1 cellular context compared by ENCODE assay signal in the genomic region with DNA sequence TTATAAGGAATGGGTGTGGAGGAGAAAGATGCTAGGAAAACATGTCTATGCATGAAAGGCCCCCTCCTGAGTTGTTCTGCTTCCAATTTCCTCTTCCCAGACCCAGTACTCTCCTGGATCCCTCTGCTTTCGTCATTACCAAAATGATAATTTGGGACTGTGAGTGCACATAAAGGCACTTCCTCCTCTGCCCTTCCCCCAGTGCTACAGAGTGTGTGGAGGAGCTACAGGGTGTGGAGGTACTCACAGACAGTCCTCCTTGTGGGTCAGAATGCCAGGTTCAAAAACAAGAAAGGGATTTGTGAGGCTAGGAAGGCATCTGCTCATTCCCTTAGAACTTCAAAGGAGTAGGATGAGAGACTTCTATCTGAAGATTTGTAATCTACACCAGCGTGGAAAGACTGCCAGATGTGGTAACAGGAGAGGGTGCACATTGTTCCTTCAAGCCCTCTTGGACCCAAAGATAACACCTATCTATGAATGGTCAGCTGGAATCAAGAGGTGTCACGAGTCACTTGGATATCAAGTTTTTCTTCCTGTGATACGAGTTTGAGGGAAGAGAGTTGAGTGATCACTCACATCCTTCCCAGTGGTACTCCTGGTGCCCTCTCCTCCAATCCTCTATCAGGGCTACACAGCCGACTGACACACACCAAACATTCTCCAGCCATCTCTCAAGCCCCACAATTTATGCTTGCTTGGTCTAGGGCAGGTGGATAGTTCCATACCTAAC.
TF ChIP-seq lines count a peak whose summit lies in the region.

No MANE protein-coding gene starts in this region.

TF ChIP-seq in H1, 55 proteins besides CTCF, POLR2A, EP300 and RAD21 (continued from another document):
- TF ChIP-seq, protein P1, sequence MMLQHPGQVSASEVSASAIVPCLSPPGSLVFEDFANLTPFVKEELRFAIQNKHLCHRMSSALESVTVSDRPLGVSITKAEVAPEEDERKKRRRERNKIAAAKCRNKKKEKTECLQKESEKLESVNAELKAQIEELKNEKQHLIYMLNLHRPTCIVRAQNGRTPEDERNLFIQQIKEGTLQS (IDR thresholded peaks at IDR 0.05; ENCODE audit: insufficient read depth, low read depth, low read length) = no peak
- no peak for TF ChIP-seq JUND (IDR thresholded peaks at IDR 0.05; ENCODE audit: low read length)
- no peak for TF ChIP-seq KDM5A (IDR thresholded peaks at IDR 0.05; ENCODE audit: low read length)
- TF ChIP-seq NRF1 (IDR thresholded peaks at IDR 0.05; ENCODE audit: low read depth, low read length) = no peak
- TF ChIP-seq KDM4A (IDR thresholded peaks at IDR 0.05; ENCODE audit: low read depth, low read length, severe bottlenecking) = no peak
